Comparison of ENCODE assay signal across 9 cellular contexts in the genomic region with DNA sequence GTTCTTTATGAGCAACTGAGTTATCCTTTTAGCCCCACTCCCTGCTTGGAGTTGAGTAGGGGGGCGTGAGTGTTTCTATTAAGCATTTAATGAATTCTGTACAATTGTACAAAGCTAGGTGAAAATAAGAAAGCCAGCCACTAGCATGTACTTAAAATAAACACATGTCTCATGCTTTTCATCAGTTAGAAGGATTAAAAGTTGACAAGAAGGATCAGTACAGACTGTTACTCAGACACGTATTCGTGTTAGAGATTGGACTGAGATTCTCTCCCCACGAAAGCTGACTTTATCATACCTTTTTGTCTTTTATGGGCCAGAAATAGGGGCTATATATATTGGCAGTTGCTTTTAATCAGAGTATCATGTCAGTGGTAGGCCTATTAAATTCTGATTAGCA. TPM values are rescaled to one million over a fixed set of nuclear protein-coding genes. Genes with fewer than 3 reads are reported as not detected.
A peak's percentile ranks its signal among the peaks of the same experiment; 100 is the strongest.
DNase-seq lines count a peak whose midpoint lies in the region; ATAC-seq, FAIRE-seq and TF ChIP-seq lines count a peak whose summit lies in the region.
"Had no signal": no experiment of that assay in that cellular context is flagged by ENCODE, and none has a peak within 500 bp of the region (broad histone marks: within the 10 kb centered on the region; RNA-seq: fewer than 3 reads in every experiment).

No MANE protein-coding gene starts in this region.

- H3K36me3 ChIP-seq in OCI-LY3 (replicated peaks; ENCODE audit: low read depth, low read length), result no peaks in the 10 kb centered on the region
- H3K36me3 ChIP-seq in osteoblast (ENCODE audit: insufficient read depth, low read length), result no peaks in the 10 kb centered on the region

- peaks cover 27% of the 10 kb centered on the region for H4K20me1 ChIP-seq in OCI-LY3 (ENCODE audit: insufficient read depth, low read length)
- peaks cover 22% of the 10 kb centered on the region for H4K20me1 ChIP-seq in osteoblast (ENCODE audit: insufficient read depth, low read length)

- peaks cover 4% of the 10 kb centered on the region for H3K36me3 Mint-ChIP-seq in effector memory CD8-positive, alpha-beta T cell (ENCODE audit: insufficient read depth)

- peak overlapping the region; percentile 98; the same call in 1 of the 2 replicates for H3K9ac ChIP-seq in OCI-LY3 (ENCODE audit: low read length)

- H3K4me1 ChIP-seq in OCI-LY3 (ENCODE audit: low read length) (peaks cover 12% of the 10 kb centered on the region), osteoblast (ENCODE audit: insufficient read depth, low read length) (peaks cover 15% of the 10 kb centered on the region)

- peak overlapping the region in 1 of 2 donors; percentile 45 for H3K27ac Mint-ChIP-seq in effector memory CD8-positive, alpha-beta T cell

- H3K27me3 Mint-ChIP-seq in effector memory CD8-positive, alpha-beta T cell, result no peaks in the 10 kb centered on the region

- H3K79me2 ChIP-seq in OCI-LY3 (ENCODE audit: low read length), result peaks cover 65% of the 10 kb centered on the region
- H3K79me2 ChIP-seq in osteoblast (ENCODE audit: insufficient read depth, low read length), result peaks cover 66% of the 10 kb centered on the region

- TF ChIP-seq POLR2A in GM12892 (IDR thresholded peaks at IDR 0.05; ENCODE audit: low read depth, low read length), result no peak

- no peak overlapping the region for H2AFZ ChIP-seq in OCI-LY3 (ENCODE audit: low read depth, low read length)
- no peak overlapping the region for H2AFZ ChIP-seq in osteoblast (ENCODE audit: low read length)

- H3K27me3 ChIP-seq in OCI-LY3 (ENCODE audit: low read depth, low read length) (no peaks in the 10 kb centered on the region), osteoblast (ENCODE audit: insufficient read depth, low read length) (no peaks in the 10 kb centered on the region)

- TF ChIP-seq CTCF in OCI-LY3 (IDR thresholded peaks at IDR 0.05; ENCODE audit: low read depth, low read length) (no peak), osteoblast (IDR thresholded peaks at IDR 0.05; ENCODE audit: extremely low read depth, low read depth, low read length) (no peak)

- H3K27ac ChIP-seq in OCI-LY3 (ENCODE audit: low read length) (no peak overlapping the region), osteoblast (ENCODE audit: low read depth, low read length) (no peak overlapping the region)

- peak overlapping the region; percentile 98 to 99 for H3K4me3 Mint-ChIP-seq in effector memory CD8-positive, alpha-beta T cell

- peak overlapping the region; percentile 73 for H3K4me2 ChIP-seq in OCI-LY3 (ENCODE audit: low read length)
- H3K4me2 ChIP-seq in osteoblast (ENCODE audit: insufficient read depth, low read length), result peak overlapping the region; percentile 93

- no peaks in the 10 kb centered on the region for H3K9me3 ChIP-seq in OCI-LY3 (ENCODE audit: insufficient read depth, low read length)
- no peaks in the 10 kb centered on the region for H3K9me3 ChIP-seq in osteoblast (ENCODE audit: low read depth, low read length)

- peak overlapping the region; percentile 100 for H3K4me3 ChIP-seq in OCI-LY3 (ENCODE audit: low read length)
- peak overlapping the region; percentile 98 for H3K4me3 ChIP-seq in osteoblast (ENCODE audit: insufficient read depth, low read length)

- no peak for ATAC-seq in effector memory CD8-positive, alpha-beta T cell (replicated peaks)
- no peak for ATAC-seq in HG03571 (IDR thresholded peaks at IDR 0.05; ENCODE audit: unreplicated experiment)
- ATAC-seq in GM18861 (IDR thresholded peaks at IDR 0.05; ENCODE audit: unreplicated experiment), result no peak
- no peak for ATAC-seq in HG03139 (IDR thresholded peaks at IDR 0.05; ENCODE audit: unreplicated experiment)

- DNase-seq in GM12892 (ENCODE audit: insufficient read length), result no peak
- no peak for DNase-seq in effector memory CD8-positive, alpha-beta T cell
- no peak for DNase-seq in osteoblast (ENCODE audit: insufficient read length, low spot score, missing footprints)
- DNase-seq in 8988T, result no peak
- DNase-seq: foreskin melanocyte had no signal

- no peaks in the 10 kb centered on the region for H3K9me3 Mint-ChIP-seq in effector memory CD8-positive, alpha-beta T cell

- peaks cover 18 to 26% of the 10 kb centered on the region in 2 donors for H3K4me1 Mint-ChIP-seq in effector memory CD8-positive, alpha-beta T cell (ENCODE audit: low read depth in 2 of 2)

- peak; percentile 5 for FAIRE-seq in GM12892 (lab: Jason Lieb, UNC)

RNA-seq across cellular contexts. Expression of a gene that starts 1.7 kb away (rescaled TPM):
- 14.1 TPM for polyA plus RNA-seq in GM12892 (2012; ENCODE audit: missing spikeins)
- total RNA-seq in osteoblast, result 22.4 and 32.9 TPM in 2 replicates
